Comparison of ENCODE assay signal across 1 cellular context in genomic region chr20:62134735-62135231, GRCh38.
TF ChIP-seq lines count a peak whose summit lies in the region.

No MANE protein-coding gene starts in this region.

TF ChIP-seq in HepG2, 621 proteins besides CTCF, POLR2A, EP300 and RAD21 (continued from another document and continues in another):
- TF ChIP-seq, protein P1, sequence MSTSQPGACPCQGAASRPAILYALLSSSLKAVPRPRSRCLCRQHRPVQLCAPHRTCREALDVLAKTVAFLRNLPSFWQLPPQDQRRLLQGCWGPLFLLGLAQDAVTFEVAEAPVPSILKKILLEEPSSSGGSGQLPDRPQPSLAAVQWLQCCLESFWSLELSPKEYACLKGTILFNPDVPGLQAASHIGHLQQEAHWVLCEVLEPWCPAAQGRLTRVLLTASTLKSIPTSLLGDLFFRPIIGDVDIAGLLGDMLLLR (CRISPR knock-in tag; IDR thresholded peaks at IDR 0.05): no peak
- no peak for TF ChIP-seq NR3C1 (CRISPR knock-in tag; IDR thresholded peaks at IDR 0.05)
- no peak for TF ChIP-seq TCF7 (IDR thresholded peaks at IDR 0.05; ENCODE audit: low read depth)
- TF ChIP-seq ARID3A (IDR thresholded peaks at IDR 0.05; ENCODE audit: low read depth, low read length): peak; percentile 50; the same call in 1 of the 2 replicates
- peak; percentile 47; the same call in 1 of the 2 replicates for TF ChIP-seq ZMYM4 (CRISPR knock-in tag; IDR thresholded peaks at IDR 0.05)
- TF ChIP-seq ZNF562 (CRISPR knock-in tag; IDR thresholded peaks at IDR 0.05; ENCODE audit: borderline replicate concordance): no peak
- peak; percentile 59; the same call in 1 of the 2 replicates for TF ChIP-seq ZNF274 (CRISPR knock-in tag; IDR thresholded peaks at IDR 0.05)
- no peak for TF ChIP-seq MLXIP (CRISPR knock-in tag; IDR thresholded peaks at IDR 0.05; ENCODE audit: borderline replicate concordance)
- TF ChIP-seq STAT5B (CRISPR knock-in tag; IDR thresholded peaks at IDR 0.05): no peak
- peak; percentile 25 for TF ChIP-seq HNRNPH1 (optimal IDR thresholded peaks at IDR 0.05; ENCODE audit: low read depth, low read length)
- 0 out of 2 replicates have a peak, but pooled peaks have one; percentile 56 for TF ChIP-seq ZNF782 (CRISPR knock-in tag; IDR thresholded peaks at IDR 0.05; ENCODE audit: borderline replicate concordance)
- TF ChIP-seq FOXK2 (IDR thresholded peaks at IDR 0.05): peak; percentile 72
- TF ChIP-seq, protein P2, sequence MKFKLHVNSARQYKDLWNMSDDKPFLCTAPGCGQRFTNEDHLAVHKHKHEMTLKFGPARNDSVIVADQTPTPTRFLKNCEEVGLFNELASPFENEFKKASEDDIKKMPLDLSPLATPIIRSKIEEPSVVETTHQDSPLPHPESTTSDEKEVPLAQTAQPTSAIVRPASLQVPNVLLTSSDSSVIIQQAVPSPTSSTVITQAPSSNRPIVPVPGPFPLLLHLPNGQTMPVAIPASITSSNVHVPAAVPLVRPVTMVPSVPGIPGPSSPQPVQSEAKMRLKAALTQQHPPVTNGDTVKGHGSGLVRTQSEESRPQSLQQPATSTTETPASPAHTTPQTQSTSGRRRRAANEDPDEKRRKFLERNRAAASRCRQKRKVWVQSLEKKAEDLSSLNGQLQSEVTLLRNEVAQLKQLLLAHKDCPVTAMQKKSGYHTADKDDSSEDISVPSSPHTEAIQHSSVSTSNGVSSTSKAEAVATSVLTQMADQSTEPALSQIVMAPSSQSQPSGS (CRISPR knock-in tag; IDR thresholded peaks at IDR 0.05): peak; percentile 50; the same call in 1 of the 2 replicates
- peak; percentile 93 for TF ChIP-seq SALL1 (CRISPR knock-in tag; IDR thresholded peaks at IDR 0.05)
- TF ChIP-seq SP1 (IDR thresholded peaks at IDR 0.05): no peak
- no peak for TF ChIP-seq SP1 (CRISPR knock-in tag; IDR thresholded peaks at IDR 0.05)
- TF ChIP-seq HOXA5 (CRISPR knock-in tag; IDR thresholded peaks at IDR 0.05): peak; percentile 67; the same call in 1 of the 2 replicates
- TF ChIP-seq, protein P3, sequence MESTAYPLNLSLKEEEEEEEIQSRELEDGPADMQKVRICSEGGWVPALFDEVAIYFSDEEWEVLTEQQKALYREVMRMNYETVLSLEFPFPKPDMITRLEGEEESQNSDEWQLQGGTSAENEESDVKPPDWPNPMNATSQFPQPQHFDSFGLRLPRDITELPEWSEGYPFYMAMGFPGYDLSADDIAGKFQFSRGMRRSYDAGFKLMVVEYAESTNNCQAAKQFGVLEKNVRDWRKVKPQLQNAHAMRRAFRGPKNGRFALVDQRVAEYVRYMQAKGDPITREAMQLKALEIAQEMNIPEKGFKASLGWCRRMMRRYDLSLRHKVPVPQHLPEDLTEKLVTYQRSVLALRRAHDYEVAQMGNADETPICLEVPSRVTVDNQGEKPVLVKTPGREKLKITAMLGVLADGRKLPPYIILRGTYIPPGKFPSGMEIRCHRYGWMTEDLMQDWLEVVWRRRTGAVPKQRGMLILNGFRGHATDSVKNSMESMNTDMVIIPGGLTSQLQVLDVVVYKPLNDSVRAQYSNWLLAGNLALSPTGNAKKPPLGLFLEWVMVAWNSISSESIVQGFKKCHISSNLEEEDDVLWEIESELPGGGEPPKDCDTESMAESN (CRISPR knock-in tag; conservative IDR thresholded peaks at IDR 0.05): 0 out of 2 replicates have a peak, but pooled peaks have one; percentile 40
- TF ChIP-seq, protein P4, sequence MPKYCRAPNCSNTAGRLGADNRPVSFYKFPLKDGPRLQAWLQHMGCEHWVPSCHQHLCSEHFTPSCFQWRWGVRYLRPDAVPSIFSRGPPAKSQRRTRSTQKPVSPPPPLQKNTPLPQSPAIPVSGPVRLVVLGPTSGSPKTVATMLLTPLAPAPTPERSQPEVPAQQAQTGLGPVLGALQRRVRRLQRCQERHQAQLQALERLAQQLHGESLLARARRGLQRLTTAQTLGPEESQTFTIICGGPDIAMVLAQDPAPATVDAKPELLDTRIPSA (CRISPR knock-in tag; IDR thresholded peaks at IDR 0.05; ENCODE audit: borderline replicate concordance): no peak
- no peak for TF ChIP-seq ZNF124 (CRISPR knock-in tag; IDR thresholded peaks at IDR 0.05)
- TF ChIP-seq FOXA3 (CRISPR knock-in tag; IDR thresholded peaks at IDR 0.05): peak; percentile 84
- no peak for TF ChIP-seq ZNF329 (CRISPR knock-in tag; IDR thresholded peaks at IDR 0.05; ENCODE audit: low read depth)
- no peak; the same call in 1 of the 2 replicates for TF ChIP-seq PHF21A (CRISPR knock-in tag; IDR thresholded peaks at IDR 0.05)
- TF ChIP-seq AHR (CRISPR knock-in tag; IDR thresholded peaks at IDR 0.05): peak; percentile 60
- 0 out of 2 replicates have a peak, but pooled peaks have one; percentile 11 for TF ChIP-seq ZNF629 (CRISPR knock-in tag; conservative IDR thresholded peaks at IDR 0.05)
- TF ChIP-seq TBX2 (CRISPR knock-in tag; IDR thresholded peaks at IDR 0.05; ENCODE audit: borderline replicate concordance): peak; percentile 50; the same call in 1 of the 2 replicates
- peak; percentile 89; the same call in 1 of the 2 replicates for TF ChIP-seq SSRP1 (CRISPR knock-in tag; IDR thresholded peaks at IDR 0.05)
- peak; percentile 54; the same call in 1 of the 2 replicates for TF ChIP-seq ZMAT3 (CRISPR knock-in tag; conservative IDR thresholded peaks at IDR 0.05)
- peak; percentile 25; the same call in 1 of the 2 replicates for TF ChIP-seq TRAFD1 (CRISPR knock-in tag; IDR thresholded peaks at IDR 0.05; ENCODE audit: borderline replicate concordance)
- TF ChIP-seq DPF2 (CRISPR knock-in tag; IDR thresholded peaks at IDR 0.05; ENCODE audit: borderline replicate concordance, low read depth): peak; percentile 48; the same call in 1 of the 2 replicates
- TF ChIP-seq TAF15 (IDR thresholded peaks at IDR 0.05; ENCODE audit: low read depth, low read length, poor library complexity, severe bottlenecking): no peak
- no peak for TF ChIP-seq ZNF382 (CRISPR knock-in tag; IDR thresholded peaks at IDR 0.05; ENCODE audit: borderline replicate concordance)
- no peak for TF ChIP-seq LCORL (IDR thresholded peaks at IDR 0.05)
- TF ChIP-seq LCORL (CRISPR knock-in tag; IDR thresholded peaks at IDR 0.05): peak; percentile 94
- peak; percentile 53; the same call in 1 of the 2 replicates for TF ChIP-seq ETV5 (CRISPR knock-in tag; IDR thresholded peaks at IDR 0.05; ENCODE audit: borderline replicate concordance)
- no peak for TF ChIP-seq AFF4 (CRISPR knock-in tag; IDR thresholded peaks at IDR 0.05)
- no peak for TF ChIP-seq BRD4 (CRISPR knock-in tag; IDR thresholded peaks at IDR 0.05)
- TF ChIP-seq HIC2 (CRISPR knock-in tag; IDR thresholded peaks at IDR 0.05; ENCODE audit: low read depth): peak; percentile 87; the same call in 1 of the 2 replicates
- TF ChIP-seq PAF1 (CRISPR knock-in tag; IDR thresholded peaks at IDR 0.05): 0 out of 2 replicates have a peak, but pooled peaks have one; percentile 37
- no peak for TF ChIP-seq ZNF232 (CRISPR knock-in tag; IDR thresholded peaks at IDR 0.05; ENCODE audit: borderline replicate concordance)
- TF ChIP-seq ZNF414 (CRISPR knock-in tag; IDR thresholded peaks at IDR 0.05): peak; percentile 80; the same call in 1 of the 2 replicates
- 0 out of 2 replicates have a peak, but pooled peaks have one; percentile 49 for TF ChIP-seq ZFP90 (CRISPR knock-in tag; IDR thresholded peaks at IDR 0.05; ENCODE audit: borderline replicate concordance)
- 0 out of 2 replicates have a peak, but pooled peaks have one; percentile 53 for TF ChIP-seq ZNF670 (CRISPR knock-in tag; IDR thresholded peaks at IDR 0.05; ENCODE audit: borderline replicate concordance)
- 0 out of 2 replicates have a peak, but pooled peaks have one; percentile 49 for TF ChIP-seq EEA1 (CRISPR knock-in tag; IDR thresholded peaks at IDR 0.05; ENCODE audit: borderline replicate concordance)
- TF ChIP-seq ZNF567 (CRISPR knock-in tag; IDR thresholded peaks at IDR 0.05; ENCODE audit: borderline replicate concordance): no peak
- no peak for TF ChIP-seq MAFG (CRISPR knock-in tag; IDR thresholded peaks at IDR 0.05)
- peak; percentile 38; the same call in 1 of the 2 replicates for TF ChIP-seq NR2F2 (IDR thresholded peaks at IDR 0.05; ENCODE audit: borderline replicate concordance, low read depth)
- peak; percentile 67; the same call in 1 of the 2 replicates for TF ChIP-seq SMAD3 (CRISPR knock-in tag; IDR thresholded peaks at IDR 0.05)
